1 cellular context compared by ENCODE assay signal in genomic region chr13:27274631-27275030, GRCh38.
TF ChIP-seq lines count a peak whose summit lies in the region.

No MANE protein-coding gene starts in this region.

TF ChIP-seq in SK-N-SH, 30 proteins besides CTCF, POLR2A, EP300 and RAD21 (continued from another document):
- TF ChIP-seq PBX3 (IDR thresholded peaks at IDR 0.05) (no peak), NRF1 (IDR thresholded peaks at IDR 0.05; ENCODE audit: low read depth, low read length) (no peak), FOXM1 (IDR thresholded peaks at IDR 0.05; ENCODE audit: low read depth) (no peak), MXI1 (IDR thresholded peaks at IDR 0.05; ENCODE audit: low read depth, low read length) (no peak)
